Comparison of ENCODE assay signal across 2 cellular contexts in the genomic region with DNA sequence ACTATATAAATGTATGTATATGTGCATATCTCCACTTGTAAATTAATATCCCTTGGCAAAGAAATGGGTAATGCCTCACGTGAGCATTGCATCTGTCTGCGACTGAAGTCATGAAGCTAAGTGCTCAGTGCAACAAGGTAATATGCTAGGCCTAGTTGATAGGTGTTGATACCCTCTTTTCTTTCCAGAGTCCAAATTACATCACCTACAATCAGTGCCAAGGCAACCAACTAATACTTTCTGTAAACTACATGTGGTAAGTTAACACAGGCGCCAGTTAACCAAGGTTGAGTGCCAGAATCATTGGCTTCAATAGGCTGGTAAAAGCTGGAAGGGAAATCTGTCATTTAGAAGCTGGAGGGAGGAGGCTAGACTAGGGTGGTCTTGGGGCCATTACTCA.
TF ChIP-seq lines count a peak whose summit lies in the region.

No MANE protein-coding gene starts in this region.

TF ChIP-seq in liver, 16 proteins besides CTCF, POLR2A, EP300 and RAD21:
- TF ChIP-seq RXRA (IDR thresholded peaks at IDR 0.05) (peak in 1 of 2 donors; percentile 17), HNF4A (conservative IDR thresholded peaks at IDR 0.05) (peak; percentile 41 to 73)
- TF ChIP-seq, protein P1, sequence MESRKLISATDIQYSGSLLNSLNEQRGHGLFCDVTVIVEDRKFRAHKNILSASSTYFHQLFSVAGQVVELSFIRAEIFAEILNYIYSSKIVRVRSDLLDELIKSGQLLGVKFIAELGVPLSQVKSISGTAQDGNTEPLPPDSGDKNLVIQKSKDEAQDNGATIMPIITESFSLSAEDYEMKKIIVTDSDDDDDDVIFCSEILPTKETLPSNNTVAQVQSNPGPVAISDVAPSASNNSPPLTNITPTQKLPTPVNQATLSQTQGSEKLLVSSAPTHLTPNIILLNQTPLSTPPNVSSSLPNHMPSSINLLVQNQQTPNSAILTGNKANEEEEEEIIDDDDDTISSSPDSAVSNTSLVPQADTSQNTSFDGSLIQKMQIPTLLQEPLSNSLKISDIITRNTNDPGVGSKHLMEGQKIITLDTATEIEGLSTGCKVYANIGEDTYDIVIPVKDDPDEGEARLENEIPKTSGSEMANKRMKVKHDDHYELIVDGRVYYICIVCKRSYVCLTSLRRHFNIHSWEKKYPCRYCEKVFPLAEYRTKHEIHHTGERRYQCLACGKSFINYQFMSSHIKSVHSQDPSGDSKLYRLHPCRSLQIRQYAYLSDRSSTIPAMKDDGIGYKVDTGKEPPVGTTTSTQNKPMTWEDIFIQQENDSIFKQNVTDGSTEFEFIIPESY (IDR thresholded peaks at IDR 0.05): no peak
TF ChIP-seq in liver: peak in this region for 2.

TF ChIP-seq in HepG2, 621 proteins besides CTCF, POLR2A, EP300 and RAD21:
- no peak for TF ChIP-seq ZNF496 (CRISPR knock-in tag; IDR thresholded peaks at IDR 0.05; ENCODE audit: insufficient replicate concordance)
- TF ChIP-seq, protein P2, sequence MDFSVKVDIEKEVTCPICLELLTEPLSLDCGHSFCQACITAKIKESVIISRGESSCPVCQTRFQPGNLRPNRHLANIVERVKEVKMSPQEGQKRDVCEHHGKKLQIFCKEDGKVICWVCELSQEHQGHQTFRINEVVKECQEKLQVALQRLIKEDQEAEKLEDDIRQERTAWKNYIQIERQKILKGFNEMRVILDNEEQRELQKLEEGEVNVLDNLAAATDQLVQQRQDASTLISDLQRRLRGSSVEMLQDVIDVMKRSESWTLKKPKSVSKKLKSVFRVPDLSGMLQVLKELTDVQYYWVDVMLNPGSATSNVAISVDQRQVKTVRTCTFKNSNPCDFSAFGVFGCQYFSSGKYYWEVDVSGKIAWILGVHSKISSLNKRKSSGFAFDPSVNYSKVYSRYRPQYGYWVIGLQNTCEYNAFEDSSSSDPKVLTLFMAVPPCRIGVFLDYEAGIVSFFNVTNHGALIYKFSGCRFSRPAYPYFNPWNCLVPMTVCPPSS (IDR thresholded peaks at IDR 0.05): no peak
- TF ChIP-seq ZZZ3 (CRISPR knock-in tag; IDR thresholded peaks at IDR 0.05; ENCODE audit: borderline replicate concordance): no peak
- TF ChIP-seq, protein P3, sequence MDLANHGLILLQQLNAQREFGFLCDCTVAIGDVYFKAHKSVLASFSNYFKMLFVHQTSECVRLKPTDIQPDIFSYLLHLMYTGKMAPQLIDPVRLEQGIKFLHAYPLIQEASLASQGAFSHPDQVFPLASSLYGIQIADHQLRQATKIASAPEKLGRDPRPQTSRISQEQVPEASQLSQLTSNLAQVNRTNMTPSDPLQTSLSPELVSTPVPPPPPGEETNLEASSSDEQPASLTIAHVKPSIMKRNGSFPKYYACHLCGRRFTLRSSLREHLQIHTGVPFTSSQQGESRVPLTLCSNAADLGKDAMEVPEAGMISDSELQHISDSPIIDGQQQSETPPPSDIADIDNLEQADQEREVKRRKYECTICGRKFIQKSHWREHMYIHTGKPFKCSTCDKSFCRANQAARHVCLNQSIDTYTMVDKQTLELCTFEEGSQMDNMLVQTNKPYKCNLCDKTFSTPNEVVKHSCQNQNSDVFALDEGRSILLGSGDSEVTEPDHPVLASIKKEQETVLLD (CRISPR knock-in tag; IDR thresholded peaks at IDR 0.05; ENCODE audit: low read depth): no peak
- TF ChIP-seq HOXD1 (CRISPR knock-in tag; IDR thresholded peaks at IDR 0.05): no peak
- TF ChIP-seq RBAK (CRISPR knock-in tag; IDR thresholded peaks at IDR 0.05): no peak
- TF ChIP-seq RFX1 (IDR thresholded peaks at IDR 0.05): no peak
- TF ChIP-seq, protein P4, sequence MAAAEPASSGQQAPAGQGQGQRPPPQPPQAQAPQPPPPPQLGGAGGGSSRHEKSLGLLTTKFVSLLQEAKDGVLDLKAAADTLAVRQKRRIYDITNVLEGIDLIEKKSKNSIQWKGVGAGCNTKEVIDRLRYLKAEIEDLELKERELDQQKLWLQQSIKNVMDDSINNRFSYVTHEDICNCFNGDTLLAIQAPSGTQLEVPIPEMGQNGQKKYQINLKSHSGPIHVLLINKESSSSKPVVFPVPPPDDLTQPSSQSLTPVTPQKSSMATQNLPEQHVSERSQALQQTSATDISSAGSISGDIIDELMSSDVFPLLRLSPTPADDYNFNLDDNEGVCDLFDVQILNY (CRISPR knock-in tag; conservative IDR thresholded peaks at IDR 0.05): no peak
- TF ChIP-seq, protein P5, sequence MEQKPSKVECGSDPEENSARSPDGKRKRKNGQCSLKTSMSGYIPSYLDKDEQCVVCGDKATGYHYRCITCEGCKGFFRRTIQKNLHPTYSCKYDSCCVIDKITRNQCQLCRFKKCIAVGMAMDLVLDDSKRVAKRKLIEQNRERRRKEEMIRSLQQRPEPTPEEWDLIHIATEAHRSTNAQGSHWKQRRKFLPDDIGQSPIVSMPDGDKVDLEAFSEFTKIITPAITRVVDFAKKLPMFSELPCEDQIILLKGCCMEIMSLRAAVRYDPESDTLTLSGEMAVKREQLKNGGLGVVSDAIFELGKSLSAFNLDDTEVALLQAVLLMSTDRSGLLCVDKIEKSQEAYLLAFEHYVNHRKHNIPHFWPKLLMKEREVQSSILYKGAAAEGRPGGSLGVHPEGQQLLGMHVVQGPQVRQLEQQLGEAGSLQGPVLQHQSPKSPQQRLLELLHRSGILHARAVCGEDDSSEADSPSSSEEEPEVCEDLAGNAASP (CRISPR knock-in tag; IDR thresholded peaks at IDR 0.05; ENCODE audit: borderline replicate concordance): no peak
- no peak for TF ChIP-seq BORCS8-MEF2B (CRISPR knock-in tag; IDR thresholded peaks at IDR 0.05)
- TF ChIP-seq, protein P6, sequence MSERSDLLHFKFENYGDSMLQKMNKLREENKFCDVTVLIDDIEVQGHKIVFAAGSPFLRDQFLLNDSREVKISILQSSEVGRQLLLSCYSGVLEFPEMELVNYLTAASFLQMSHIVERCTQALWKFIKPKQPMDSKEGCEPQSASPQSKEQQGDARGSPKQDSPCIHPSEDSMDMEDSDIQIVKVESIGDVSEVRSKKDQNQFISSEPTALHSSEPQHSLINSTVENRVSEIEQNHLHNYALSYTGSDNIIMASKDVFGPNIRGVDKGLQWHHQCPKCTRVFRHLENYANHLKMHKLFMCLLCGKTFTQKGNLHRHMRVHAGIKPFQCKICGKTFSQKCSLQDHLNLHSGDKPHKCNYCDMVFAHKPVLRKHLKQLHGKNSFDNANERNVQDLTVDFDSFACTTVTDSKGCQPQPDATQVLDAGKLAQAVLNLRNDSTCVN (CRISPR knock-in tag; IDR thresholded peaks at IDR 0.05; ENCODE audit: borderline replicate concordance): no peak
- no peak for TF ChIP-seq NFKB2 (CRISPR knock-in tag; IDR thresholded peaks at IDR 0.05; ENCODE audit: borderline replicate concordance)
- no peak for TF ChIP-seq ZNF263 (CRISPR knock-in tag; IDR thresholded peaks at IDR 0.05)
- TF ChIP-seq, protein P7, sequence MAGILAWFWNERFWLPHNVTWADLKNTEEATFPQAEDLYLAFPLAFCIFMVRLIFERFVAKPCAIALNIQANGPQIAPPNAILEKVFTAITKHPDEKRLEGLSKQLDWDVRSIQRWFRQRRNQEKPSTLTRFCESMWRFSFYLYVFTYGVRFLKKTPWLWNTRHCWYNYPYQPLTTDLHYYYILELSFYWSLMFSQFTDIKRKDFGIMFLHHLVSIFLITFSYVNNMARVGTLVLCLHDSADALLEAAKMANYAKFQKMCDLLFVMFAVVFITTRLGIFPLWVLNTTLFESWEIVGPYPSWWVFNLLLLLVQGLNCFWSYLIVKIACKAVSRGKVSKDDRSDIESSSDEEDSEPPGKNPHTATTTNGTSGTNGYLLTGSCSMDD (CRISPR knock-in tag; IDR thresholded peaks at IDR 0.05): no peak
- TF ChIP-seq ZNF136 (CRISPR knock-in tag; IDR thresholded peaks at IDR 0.05; ENCODE audit: low read depth): no peak
- TF ChIP-seq MXI1 (IDR thresholded peaks at IDR 0.05; ENCODE audit: borderline replicate concordance, low read depth, low read length): no peak
- TF ChIP-seq ZNF570 (CRISPR knock-in tag; IDR thresholded peaks at IDR 0.05; ENCODE audit: borderline replicate concordance): no peak
- no peak for TF ChIP-seq ZEB1 (IDR thresholded peaks at IDR 0.05; ENCODE audit: insufficient replicate concordance, low read depth)
- no peak for TF ChIP-seq RFXANK (CRISPR knock-in tag; IDR thresholded peaks at IDR 0.05)
- TF ChIP-seq NR2F1 (CRISPR knock-in tag; IDR thresholded peaks at IDR 0.05): no peak
